Comparison of ENCODE assay signal across 11 cellular contexts in genomic region chr5:150473673-150474358, GRCh38. TPM values are rescaled to one million over a fixed set of nuclear protein-coding genes. Genes with fewer than 3 reads are reported as not detected.
DNase-seq lines count a peak whose midpoint lies in the region; ATAC-seq, FAIRE-seq and TF ChIP-seq lines count a peak whose summit lies in the region.
"Had no signal": no experiment of that assay in that cellular context is flagged by ENCODE, and none has a peak within 500 bp of the region (broad histone marks: within the 10 kb centered on the region; RNA-seq: fewer than 3 reads in every experiment).

No MANE protein-coding gene starts in this region.

- H3K4me1 ChIP-seq in adipocyte (ENCODE audit: control insufficient read depth, insufficient read depth, low read length) (peaks cover 38% of the 10 kb centered on the region), aorta (ENCODE audit: control insufficient read depth in 1 of 2, insufficient read depth in 2 of 2, low read length in 2 of 2) (no peaks in the 10 kb centered on the region), kidney (ENCODE audit: control insufficient read depth in 1 of 2, insufficient read depth in 1 of 2, low read depth in 1 of 2, low read length in 2 of 2) (peaks cover 0 to 3% of the 10 kb centered on the region in 2 donors)

- no peaks in the 10 kb centered on the region for H3K27me3 ChIP-seq in adipocyte (replicated peaks; ENCODE audit: control insufficient read depth, insufficient read depth, low read length)
- no peaks in the 10 kb centered on the region for H3K27me3 ChIP-seq in kidney epithelial cell (ENCODE audit: control insufficient read depth, insufficient read depth, low read length)
- H3K27me3 ChIP-seq in aorta (ENCODE audit: control insufficient read depth in 1 of 2, insufficient read depth in 2 of 2, low read length in 1 of 2), result no peaks in the 10 kb centered on the region

- H3K9me3 ChIP-seq in adipocyte (ENCODE audit: control insufficient read depth, low read length) (no peaks in the 10 kb centered on the region), aorta (ENCODE audit: control insufficient read depth, low read length) (no peaks in the 10 kb centered on the region), kidney (ENCODE audit: control insufficient read depth in 1 of 2, low read length in 2 of 2) (no peaks in the 10 kb centered on the region)

- H3K4me3 Mint-ChIP-seq in HFFc6 (peak overlapping the region; percentile 16; the same call in 1 of the 2 replicates), glutamatergic neuron (ENCODE audit: unreplicated experiment) (no peak overlapping the region)
- H3K4me3 Mint-ChIP-seq: activated CD4-positive, alpha-beta memory T cell treated with anti-CD3 and anti-CD28 coated beads, Interleukin-2, amount 10 ng/mL, durations not matched to agents 7 days and 5 days; naive thymus-derived CD4-positive, alpha-beta T cell had no signal

- no peaks in the 10 kb centered on the region for H3K36me3 ChIP-seq in adipocyte (ENCODE audit: control insufficient read depth, insufficient read depth, low read length, severe bottlenecking)
- no peaks in the 10 kb centered on the region for H3K36me3 ChIP-seq in kidney epithelial cell (ENCODE audit: control insufficient read depth, insufficient read depth, low read length)
- H3K36me3 ChIP-seq in aorta (ENCODE audit: control insufficient read depth in 1 of 2, insufficient read depth in 2 of 2, low read length in 1 of 2), result no peaks in the 10 kb centered on the region
- no peaks in the 10 kb centered on the region for H3K36me3 ChIP-seq in kidney (ENCODE audit: control insufficient read depth in 1 of 2, insufficient read depth in 2 of 2, low read length in 2 of 2)

- no peak for FAIRE-seq in kidney (lab: Jason Lieb, UNC)

- H3K27ac ChIP-seq in aorta (ENCODE audit: low read depth in 1 of 2, low read length in 2 of 2), result no peak overlapping the region
- H3K27ac ChIP-seq in kidney (ENCODE audit: low read depth in 2 of 2, low read length in 2 of 2), result no peak overlapping the region

- TF ChIP-seq CTCF in HFFc6 (IDR thresholded peaks at IDR 0.05) (no peak), kidney epithelial cell (IDR thresholded peaks at IDR 0.05; ENCODE audit: insufficient read depth, low read length, poor library complexity, severe bottlenecking) (no peak), kidney (IDR thresholded peaks at IDR 0.05; ENCODE audit: borderline replicate concordance, extremely low read depth, insufficient read depth) (no peak), glutamatergic neuron (IDR thresholded peaks at IDR 0.05; ENCODE audit: partially characterized antibody, unreplicated experiment) (no peak)

- H3K27me3 Mint-ChIP-seq in HFFc6 (ENCODE audit: insufficient read depth) (peaks cover 6% of the 10 kb centered on the region), glutamatergic neuron (ENCODE audit: unreplicated experiment) (peaks cover 4% of the 10 kb centered on the region)
- H3K27me3 Mint-ChIP-seq: activated CD4-positive, alpha-beta memory T cell treated with anti-CD3 and anti-CD28 coated beads, Interleukin-2, amount 10 ng/mL, durations not matched to agents 7 days and 5 days had no signal

- 73 to 86% methylated on average over 12 of the region's 12 CpGs for WGBS in aorta, 2 donors

- intact Hi-C loops in aorta (cut with DNase I), result no loop called here
- intact Hi-C loops in kidney (cut with DNase I), result no loop called here

- H3K9ac ChIP-seq in adipocyte (ENCODE audit: low read length) (no peak overlapping the region), kidney (ENCODE audit: low read length in 2 of 2) (no peak overlapping the region)

- peak; percentile 42 for DNase-seq in HFFc6
- peak; percentile 34 for DNase-seq in adipocyte (ENCODE audit: low read depth)
- peak; percentile 96 for DNase-seq in kidney epithelial cell (ENCODE audit: low read depth)
- no peak for DNase-seq in aorta
- DNase-seq in kidney, result no peak
- no peak for DNase-seq in glutamatergic neuron
- DNase-seq in activated CD8-positive, alpha-beta memory T cell treated with anti-CD3 and anti-CD28 coated beads for 24 hours, result no peak
- DNase-seq: activated CD4-positive, alpha-beta memory T cell treated with anti-CD3 and anti-CD28 coated beads, Interleukin-2, amount 10 ng/mL, durations not matched to agents 7 days and 5 days; amygdala; naive thymus-derived CD4-positive, alpha-beta T cell; NCI-H2171 treated with DMSO at 0.1 percent for 48 hours had no signal

- H3K27ac Mint-ChIP-seq in HFFc6 (peak overlapping the region; percentile 95), glutamatergic neuron (ENCODE audit: unreplicated experiment) (no peak overlapping the region)
- H3K27ac Mint-ChIP-seq: activated CD4-positive, alpha-beta memory T cell treated with anti-CD3 and anti-CD28 coated beads, Interleukin-2, amount 10 ng/mL, durations not matched to agents 7 days and 5 days had no signal

- H3K9me3 Mint-ChIP-seq in HFFc6, result no peaks in the 10 kb centered on the region
- peaks cover 2% of the 10 kb centered on the region for H3K9me3 Mint-ChIP-seq in glutamatergic neuron (ENCODE audit: unreplicated experiment)
- H3K9me3 Mint-ChIP-seq: activated CD4-positive, alpha-beta memory T cell treated with anti-CD3 and anti-CD28 coated beads, Interleukin-2, amount 10 ng/mL, durations not matched to agents 7 days and 5 days; naive thymus-derived CD4-positive, alpha-beta T cell had no signal

- no peaks in the 10 kb centered on the region for H3K36me3 Mint-ChIP-seq in HFFc6 (ENCODE audit: low read depth)
- H3K36me3 Mint-ChIP-seq in glutamatergic neuron (ENCODE audit: unreplicated experiment), result no peaks in the 10 kb centered on the region
- H3K36me3 Mint-ChIP-seq: naive thymus-derived CD4-positive, alpha-beta T cell had no signal

- peak; percentile 21 for ATAC-seq in aorta (ENCODE audit: low FRiP score)
- ATAC-seq: naive thymus-derived CD4-positive, alpha-beta T cell had no signal

- H3K4me3 ChIP-seq in adipocyte (ENCODE audit: low read length) (no peak overlapping the region), kidney epithelial cell (ENCODE audit: low read depth, low read length) (no peak overlapping the region), aorta (ENCODE audit: low read length in 2 of 2) (no peak overlapping the region), kidney (ENCODE audit: low read length in 2 of 2) (no peak overlapping the region)

- H3K4me1 Mint-ChIP-seq in HFFc6 (ENCODE audit: low read depth) (peaks cover 69% of the 10 kb centered on the region), glutamatergic neuron (ENCODE audit: low read depth, unreplicated experiment) (peaks cover 10% of the 10 kb centered on the region)

RNA-seq across cellular contexts. Expression of gene RPS14, which starts 24.3 kb away (rescaled TPM):
- 1,000 to 10,000 TPM; 1,658 to 2,163 (median 1,911) TPM for total RNA-seq in HFFc6 (2021; fragmentation: NEBNext Ultra II Directional; extraction: Animal tissue kit (Norgen Biotek cat#: 25700))
- total RNA-seq in kidney epithelial cell (3,131 and 3,855 TPM in 2 replicates), aorta (1,000 to 10,000 TPM; 1,419 to 1,480 TPM), kidney (1,504 TPM), glutamatergic neuron (ENCODE audit: unreplicated experiment) (1,465 TPM)
- polyA plus RNA-seq in aorta (1,000 to 10,000 TPM; 3,586 to 6,043 TPM), kidney (ENCODE audit: insufficient read depth, low read depth, low replicate concordance) (1,994 TPM)

RNA-seq across cellular contexts. Expression of gene NDST1, which starts 34.1 kb away (rescaled TPM):
- total RNA-seq in HFFc6 (2021; fragmentation: NEBNext Ultra II Directional; extraction: Animal tissue kit (Norgen Biotek cat#: 25700)), result 100 to 1,000 TPM; 126 to 199 (median 147) TPM
- 155 and 192 TPM in 2 replicates for total RNA-seq in kidney epithelial cell
- 100 to 1,000 TPM in 1 of 2 donors, 10 to 100 TPM in 1; 74.0 to 116 TPM for total RNA-seq in aorta
- 10 to 100 TPM; 10.4 to 12.1 TPM for polyA plus RNA-seq in aorta
- 60.7 TPM for total RNA-seq in kidney
- polyA plus RNA-seq in kidney (ENCODE audit: insufficient read depth, low read depth, low replicate concordance), result 11.7 TPM
- total RNA-seq in glutamatergic neuron (ENCODE audit: unreplicated experiment), result 160 TPM

Comparison
In these comparisons a context has a peak if more than half of its experiments do, and no peak if none do; other contexts are left out.
1. DNase-seq: peak in HFFc6 (single experiment), adipocyte (single experiment) and kidney epithelial cell (single experiment); none in aorta (0 of 2), kidney (single experiment), glutamatergic neuron (single experiment) and activated CD8-positive, alpha-beta memory T cell treated with anti-CD3 and anti-CD28 coated beads for 24 hours (single experiment).